Comparison of ENCODE assay signal across 3 cellular contexts in genomic region chr4:173522874-173523395, GRCh38.
TF ChIP-seq lines count a peak whose summit lies in the region.

No MANE protein-coding gene starts in this region.

TF ChIP-seq in liver, 16 proteins besides CTCF, POLR2A, EP300 and RAD21:
- TF ChIP-seq HNF4A (conservative IDR thresholded peaks at IDR 0.05) (no peak), HNF4G (IDR thresholded peaks at IDR 0.05) (no peak), ATF3 (IDR thresholded peaks at IDR 0.05) (no peak), MAX (IDR thresholded peaks at IDR 0.05) (no peak), FOXA2 (IDR thresholded peaks at IDR 0.05) (no peak), RXRA (IDR thresholded peaks at IDR 0.05) (no peak), YY1 (IDR thresholded peaks at IDR 0.05) (no peak), TAF1 (conservative IDR thresholded peaks at IDR 0.05) (no peak), REST (IDR thresholded peaks at IDR 0.05) (no peak), NR2F2 (IDR thresholded peaks at IDR 0.05) (no peak), ZBTB33 (IDR thresholded peaks at IDR 0.05) (no peak), EGR1 (IDR thresholded peaks at IDR 0.05; ENCODE audit: low read depth in 2 of 2) (no peak), FOXA1 (IDR thresholded peaks at IDR 0.05) (no peak)

TF ChIP-seq in HepG2, 621 proteins besides CTCF, POLR2A, EP300 and RAD21 (continues in another document):
- no peak for TF ChIP-seq SP2 (CRISPR knock-in tag; IDR thresholded peaks at IDR 0.05)
- no peak for TF ChIP-seq PRDM15 (CRISPR knock-in tag; IDR thresholded peaks at IDR 0.05)
- TF ChIP-seq SMYD3 (CRISPR knock-in tag; IDR thresholded peaks at IDR 0.05) = no peak
- no peak for TF ChIP-seq HOXD1 (CRISPR knock-in tag; IDR thresholded peaks at IDR 0.05)
- TF ChIP-seq ARID4A (CRISPR knock-in tag; IDR thresholded peaks at IDR 0.05; ENCODE audit: borderline replicate concordance) = no peak
- no peak for TF ChIP-seq JUNB (CRISPR knock-in tag; IDR thresholded peaks at IDR 0.05; ENCODE audit: borderline replicate concordance)
- no peak for TF ChIP-seq ZNF691 (CRISPR knock-in tag; IDR thresholded peaks at IDR 0.05; ENCODE audit: borderline replicate concordance, low read depth)
- TF ChIP-seq TAF15 (IDR thresholded peaks at IDR 0.05; ENCODE audit: low read depth, low read length, poor library complexity, severe bottlenecking) = no peak
- TF ChIP-seq RBAK (CRISPR knock-in tag; IDR thresholded peaks at IDR 0.05) = no peak
- TF ChIP-seq ZNF572 (CRISPR knock-in tag; IDR thresholded peaks at IDR 0.05) = no peak
- TF ChIP-seq MAF1 (CRISPR knock-in tag; IDR thresholded peaks at IDR 0.05; ENCODE audit: borderline replicate concordance) = no peak

TF ChIP-seq in neural cell, 6 proteins besides CTCF, POLR2A, EP300 and RAD21:
- no peak for TF ChIP-seq EZH2 (IDR thresholded peaks at IDR 0.05; ENCODE audit: borderline replicate concordance, insufficient read depth, low read length, poor library complexity, severe bottlenecking)
- no peak for TF ChIP-seq SMC3 (conservative IDR thresholded peaks at IDR 0.05; ENCODE audit: poor library complexity)
- TF ChIP-seq POLR2AphosphoS5 (IDR thresholded peaks at IDR 0.05) = no peak
- TF ChIP-seq TAF1 (IDR thresholded peaks at IDR 0.05; ENCODE audit: low read depth) = no peak
- TF ChIP-seq REST (IDR thresholded peaks at IDR 0.05; ENCODE audit: borderline replicate concordance) = no peak
